In the genomic region with DNA sequence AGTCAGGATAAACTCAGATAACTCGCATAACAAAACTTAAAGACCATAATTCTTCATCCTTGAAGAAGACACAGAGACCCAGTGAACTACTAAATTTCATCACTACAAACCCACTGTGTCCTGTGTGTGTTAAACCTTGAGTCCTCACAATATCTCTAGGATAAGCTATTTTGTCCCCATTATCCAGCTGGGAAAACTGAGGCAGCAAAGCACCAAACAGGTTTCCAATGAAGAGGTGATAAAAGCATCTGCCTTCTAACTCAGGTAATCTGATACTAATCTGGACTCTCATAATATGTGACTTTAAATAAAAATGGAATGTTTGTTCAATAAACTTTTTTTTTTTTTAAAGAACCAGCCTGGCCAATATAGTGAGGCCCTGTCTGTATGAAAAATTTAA, we compare ENCODE assay signal across 6 cellular contexts.
"Had no signal": no experiment of that assay in that cellular context is flagged by ENCODE, and none has a peak within 500 bp of the region (broad histone marks: within the 10 kb centered on the region; RNA-seq: fewer than 3 reads in every experiment).

No MANE protein-coding gene starts in this region.

- H3K27me3 Mint-ChIP-seq: IgD-negative memory B cell had no signal

- FAIRE-seq: HTR-8/SVneo had no signal

- H3K27ac Mint-ChIP-seq: IgD-negative memory B cell had no signal

- H3K36me3 Mint-ChIP-seq: IgD-negative memory B cell had no signal

- H3K27ac ChIP-seq: HL-60 had no signal

- H3K4me3 Mint-ChIP-seq: IgD-negative memory B cell had no signal

- H3K4me1 Mint-ChIP-seq: IgD-negative memory B cell had no signal

- DNase-seq: IMR-90, KBM-7, KG1 had no signal
